ENCODE assay signal across 16 cellular contexts in genomic region chr3:195394700-195395099, GRCh38. TPM values are rescaled to one million over a fixed set of nuclear protein-coding genes. Genes with fewer than 3 reads are reported as not detected.
A peak's percentile ranks its signal among the peaks of the same experiment; 100 is the strongest.
DNase-seq lines count a peak whose midpoint lies in the region; ATAC-seq and TF ChIP-seq lines count a peak whose summit lies in the region.
"Had no signal": no experiment of that assay in that cellular context is flagged by ENCODE, and none has a peak within 500 bp of the region (broad histone marks: within the 10 kb centered on the region; RNA-seq: fewer than 3 reads in every experiment).

No MANE protein-coding gene starts in this region.

- no peaks in the 10 kb centered on the region for H3K27me3 Mint-ChIP-seq in MCF 10A (ENCODE audit: insufficient read depth, unreplicated experiment)
- no peaks in the 10 kb centered on the region for H3K27me3 Mint-ChIP-seq in endodermal cell (ENCODE audit: insufficient read depth)
- no peaks in the 10 kb centered on the region for H3K27me3 Mint-ChIP-seq in activated T-helper 17 cell treated with anti-CD3 and anti-CD28 coated beads, Interleukin-2, amount 50 U/mL, for 72 hours
- H3K27me3 Mint-ChIP-seq: CD8-positive, alpha-beta memory T cell had no signal

- H3K27ac Mint-ChIP-seq in MCF 10A (ENCODE audit: low read depth, unreplicated experiment) (no peak overlapping the region), endodermal cell (peak overlapping the region; percentile 23)
- no peak overlapping the region for H3K27ac Mint-ChIP-seq in activated T-helper 17 cell treated with anti-CD3 and anti-CD28 coated beads, Interleukin-2, amount 50 U/mL, for 72 hours

- H4K20me1 ChIP-seq in mammary epithelial cell (ENCODE audit: insufficient read depth, low read length) (no peaks in the 10 kb centered on the region), Karpas-422 (ENCODE audit: insufficient read depth, low read depth, low read length) (no peaks in the 10 kb centered on the region)

- H3K9me3 Mint-ChIP-seq in MCF 10A (ENCODE audit: unreplicated experiment) (no peaks in the 10 kb centered on the region), endodermal cell (no peaks in the 10 kb centered on the region)
- no peaks in the 10 kb centered on the region for H3K9me3 Mint-ChIP-seq in activated T-helper 17 cell treated with anti-CD3 and anti-CD28 coated beads, Interleukin-2, amount 50 U/mL, for 72 hours
- H3K9me3 Mint-ChIP-seq: CD8-positive, alpha-beta memory T cell had no signal

- CTCF ChIA-PET in MCF 10A (lab: Yijun Ruan, JAX), result interaction anchor here (0.7 to 1.1 kb wide), 2 partner anchors 30 to 99 kb away, joined by 3 to 4 read pairs; no protein-coding TSS in a partner anchor
- CTCF ChIA-PET in mammary epithelial cell (lab: Charles Lee; ENCODE audit: low non-redundant PET), result no interaction called here

- H3K4me1 Mint-ChIP-seq in MCF 10A (ENCODE audit: insufficient read depth, unreplicated experiment), result peaks cover 11% of the 10 kb centered on the region
- peaks cover 21% of the 10 kb centered on the region for H3K4me1 Mint-ChIP-seq in endodermal cell
- H3K4me1 Mint-ChIP-seq in activated T-helper 17 cell treated with anti-CD3 and anti-CD28 coated beads, Interleukin-2, amount 50 U/mL, for 72 hours, result peaks cover 13% of the 10 kb centered on the region

- dilution Hi-C loops in mammary epithelial cell (cut with HindIII; ENCODE audit: low sequenced_read_pairs), result loop anchor here (5.0 kb wide), 1 partner anchor 92 kb away; no protein-coding TSS in a partner anchor

- H2AFZ ChIP-seq in mammary epithelial cell (ENCODE audit: low read depth, low read length) (no peak overlapping the region), Karpas-422 (ENCODE audit: low read length) (no peak overlapping the region)

- ATAC-seq in activated T-helper 17 cell treated with anti-CD3 and anti-CD28 coated beads, Interleukin-2, amount 50 U/mL, for 72 hours (replicated peaks), result no peak
- ATAC-seq in GM18907 (IDR thresholded peaks at IDR 0.05; ENCODE audit: unreplicated experiment) (no peak), HG03108 (IDR thresholded peaks at IDR 0.05; ENCODE audit: unreplicated experiment) (no peak)
- ATAC-seq: A549; stimulated activated naive CD8-positive, alpha-beta T cell treated with anti-CD3 and anti-CD28 coated beads, Interleukin-15, Interleukin-2, amounts not matched to agents 100 U/mL and 50 U/mL, for 24 hours had no signal

- no TSS peak for BruUV-seq in MCF 10A (replicated peaks; lab: Mats Ljungman, UMichigan)
- no TSS peak for BruUV-seq in mammary epithelial cell (replicated peaks; lab: Mats Ljungman, UMichigan)

- H3K9ac ChIP-seq in mammary epithelial cell (ENCODE audit: insufficient read depth, low read length) (no peak overlapping the region), Karpas-422 (ENCODE audit: low read length) (peak overlapping the region; percentile 62), endodermal cell (ENCODE audit: extremely low read depth, low read length, poor library complexity, severe bottlenecking) (no peak overlapping the region)

- H3K9me3 ChIP-seq in mammary epithelial cell (replicated peaks; ENCODE audit: insufficient read depth, low read length), result no peaks in the 10 kb centered on the region
- no peaks in the 10 kb centered on the region for H3K9me3 ChIP-seq in Karpas-422 (ENCODE audit: low read length)
- no peaks in the 10 kb centered on the region for H3K9me3 ChIP-seq in endodermal cell (ENCODE audit: control insufficient read depth, low read length)
- H3K9me3 ChIP-seq: A549 had no signal

- H3K4me3 ChIP-seq in mammary epithelial cell (replicated peaks in 1 of 3; ENCODE audit: insufficient read depth in 1 of 3, low read depth in 2 of 3, low read length in 3 of 3) (no peak overlapping the region), Karpas-422 (ENCODE audit: low read length) (peak overlapping the region; percentile 54), endodermal cell (ENCODE audit: low read length) (no peak overlapping the region)
- H3K4me3 ChIP-seq: A549, dorsolateral prefrontal cortex, SK-N-MC had no signal

- intact Hi-C loops in MCF 10A (cut with micrococcal nuclease), result no loop called here
- intact Hi-C loops in mammary epithelial cell (cut with micrococcal nuclease), result no loop called here

- H3K27me3 ChIP-seq in mammary epithelial cell (ENCODE audit: insufficient read depth, low read length) (no peaks in the 10 kb centered on the region), Karpas-422 (ENCODE audit: low read length) (no peaks in the 10 kb centered on the region), endodermal cell (ENCODE audit: control insufficient read depth, insufficient read depth, low read length, poor library complexity, severe bottlenecking) (no peaks in the 10 kb centered on the region)
- H3K27me3 ChIP-seq: dorsolateral prefrontal cortex had no signal

- H3K4me1 ChIP-seq in mammary epithelial cell (ENCODE audit: insufficient read depth, low read length) (peaks cover 4% of the 10 kb centered on the region), Karpas-422 (ENCODE audit: low read length) (peaks cover 89% of the 10 kb centered on the region), endodermal cell (ENCODE audit: control insufficient read depth, insufficient read depth, low read length) (no peaks in the 10 kb centered on the region)
- H3K4me1 ChIP-seq: A549 had no signal

- no peaks in the 10 kb centered on the region for H3K36me3 Mint-ChIP-seq in MCF 10A (ENCODE audit: insufficient read depth, unreplicated experiment)
- peaks cover 2% of the 10 kb centered on the region for H3K36me3 Mint-ChIP-seq in endodermal cell (ENCODE audit: low read depth)
- peaks cover 10% of the 10 kb centered on the region for H3K36me3 Mint-ChIP-seq in activated T-helper 17 cell treated with anti-CD3 and anti-CD28 coated beads, Interleukin-2, amount 50 U/mL, for 72 hours (ENCODE audit: low read depth)

- 70% methylated on average over 3 of the region's 3 CpGs for WGBS in mammary epithelial cell (ENCODE audit: low coverage, missing lambda C conversion rate)
- 88 to 94% methylated on average over 1 to 2 of the region's 3 CpGs for WGBS in endodermal cell (ENCODE audit: insufficient coverage in 1 of 2, insufficient read length in 1 of 2), 2 experiments

- H3K36me3 ChIP-seq in mammary epithelial cell (ENCODE audit: insufficient read depth, low read length), result peaks cover 3% of the 10 kb centered on the region
- peaks cover 7% of the 10 kb centered on the region for H3K36me3 ChIP-seq in Karpas-422 (ENCODE audit: insufficient read depth, low read length)
- peaks cover 17% of the 10 kb centered on the region for H3K36me3 ChIP-seq in endodermal cell (ENCODE audit: control insufficient read depth, insufficient read depth, low read length)

- in situ Hi-C loops in mammary epithelial cell (cut with MboI; ENCODE audit: low sequenced_read_pairs in 2 of 2), result no loop called here

- no peak overlapping the region for H3K4me2 ChIP-seq in mammary epithelial cell (ENCODE audit: insufficient read depth, low read depth, low read length)
- peak overlapping the region; percentile 83 for H3K4me2 ChIP-seq in Karpas-422 (ENCODE audit: low read depth, low read length, poor library complexity, severe bottlenecking)
- H3K4me2 ChIP-seq: A549 had no signal

- H3K4me3 Mint-ChIP-seq in MCF 10A (ENCODE audit: unreplicated experiment) (no peak overlapping the region), endodermal cell (no peak overlapping the region)
- H3K4me3 Mint-ChIP-seq in activated T-helper 17 cell treated with anti-CD3 and anti-CD28 coated beads, Interleukin-2, amount 50 U/mL, for 72 hours, result no peak overlapping the region

- TF ChIP-seq CTCF in MCF 10A (IDR thresholded peaks at IDR 0.05; ENCODE audit: unreplicated experiment) (no peak), mammary epithelial cell (conservative IDR thresholded peaks at IDR 0.05 in 1 of 2, IDR thresholded peaks at IDR 0.05 in 1 of 2; ENCODE audit: extremely low read depth in 1 of 2, insufficient read depth in 1 of 2, low read depth in 1 of 2, low read length in 2 of 2) (no peak), endodermal cell (conservative IDR thresholded peaks at IDR 0.05) (no peak)

- POLR2A ChIA-PET in MCF 10A (lab: Yijun Ruan, JAX), result interaction anchor here (1.5 kb wide), 1 partner anchor 46 kb away, joined by 3 read pairs; no protein-coding TSS in a partner anchor

- H3K27ac ChIP-seq in mammary epithelial cell (ENCODE audit: insufficient read depth, low read depth, low read length) (no peak overlapping the region), Karpas-422 (ENCODE audit: low read length) (peak overlapping the region; percentile 93), endodermal cell (ENCODE audit: low read depth, low read length) (no peak overlapping the region)
- H3K27ac ChIP-seq: A549, dorsolateral prefrontal cortex, SK-N-MC had no signal

- no peaks in the 10 kb centered on the region for H3K9me2 ChIP-seq in Karpas-422 (replicated peaks; ENCODE audit: insufficient read depth, low read length)

- peak; percentile 15 for DNase-seq in MCF 10A (ENCODE audit: unreplicated experiment)
- no peak for DNase-seq in mammary epithelial cell
- DNase-seq in Karpas-422, result peak; percentile 93
- no peak for DNase-seq in endodermal cell
- no peak for DNase-seq in NOMO-1 treated with DMSO at 0.1 percent for 48 hours (lab: John Stamatoyannopoulos, UW; ENCODE audit: unreplicated experiment)
- DNase-seq: activated CD8-positive, alpha-beta memory T cell treated with anti-CD3 and anti-CD28 coated beads for 24 hours; aorta; CD8-positive, alpha-beta memory T cell; dorsolateral prefrontal cortex; mesenchymal stem cell; stimulated activated naive CD8-positive, alpha-beta T cell treated with anti-CD3 and anti-CD28 coated beads, Interleukin-15, Interleukin-2, amounts not matched to agents 100 U/mL and 50 U/mL, for 24 hours had no signal

- peaks cover 54% of the 10 kb centered on the region for H3K79me2 ChIP-seq in mammary epithelial cell (ENCODE audit: insufficient read depth, low read length)
- peaks cover 97% of the 10 kb centered on the region for H3K79me2 ChIP-seq in Karpas-422 (ENCODE audit: low read length)

RNA-seq across cellular contexts. Expression of gene ACAP2, which starts 48.1 kb away (rescaled TPM):
- total RNA-seq in MCF 10A (2022), result 53.2 and 64.3 TPM in 2 replicates
- total RNA-seq in mammary epithelial cell, result 10 to 100 TPM; 46.6 to 59.2 TPM
- 10.7 TPM for polyA plus RNA-seq in mammary epithelial cell
- 37.9 TPM for polyA minus RNA-seq in mammary epithelial cell
- 188 and 260 TPM in 2 replicates for total RNA-seq in Karpas-422 (2014; rRNA removed; shearing (Covaris generic); ENCODE audit: low replicate concordance)
- 10 to 100 TPM; 61.9 to 70.5 TPM for total RNA-seq in endodermal cell
- 30.6 TPM for polyA plus RNA-seq in endodermal cell (2013, experiment 1 of 2)
- polyA plus RNA-seq in endodermal cell (2013, experiment 2 of 2), result 30.1 TPM
- 10 to 100 TPM; 58.0 to 74.0 TPM for total RNA-seq in activated T-helper 17 cell treated with anti-CD3 and anti-CD28 coated beads, Interleukin-2, amount 50 U/mL, for 72 hours

Comparison
In these comparisons a context has a peak if more than half of its experiments do, and no peak if none do; other contexts are left out.
1. DNase-seq: peak in MCF 10A (single experiment) and Karpas-422 (single experiment); none in mammary epithelial cell (single experiment), endodermal cell (single experiment) and NOMO-1 treated with DMSO at 0.1 percent for 48 hours (single experiment).